Comparison of ENCODE assay signal across 8 cellular contexts in genomic region chr5:177086918-177087706, GRCh38. TPM values are rescaled to one million over a fixed set of nuclear protein-coding genes. Genes with fewer than 3 reads are reported as not detected.
DNase-seq lines count a peak whose midpoint lies in the region; ATAC-seq and TF ChIP-seq lines count a peak whose summit lies in the region.

No MANE protein-coding gene starts in this region.

- H3K36me3 ChIP-seq in BE2C, result no peaks in the 10 kb centered on the region

- H3K4me1 ChIP-seq in BE2C, result no peaks in the 10 kb centered on the region

- peak overlapping the region; percentile 52 for H3K4me3 ChIP-seq in BE2C (ENCODE audit: low read depth, low read length)
- peak overlapping the region; percentile 33 for H3K4me3 ChIP-seq in astrocyte of the cerebellum (ENCODE audit: low read depth, low read length)

- ATAC-seq in HG03460 (IDR thresholded peaks at IDR 0.05; ENCODE audit: unreplicated experiment), result peak; percentile 72

- DNase-seq in BE2C (peak; percentile 66), T follicular helper cell (ENCODE audit: low read depth) (peak; percentile 48), astrocyte of the cerebellum (ENCODE audit: low read depth) (no peak), kidney glomerular epithelial cell (lab: John Stamatoyannopoulos, UW) (peak; percentile 61), mesenteric fat pad (ENCODE audit: low spot score) (no peak)
- DNase-seq in stimulated activated CD4-positive, alpha-beta T cell treated with anti-CD3 and anti-CD28 coated beads, Interleukin-4, amount 100 ng/mL, for 24 hours, result peak; percentile 51

- in situ Hi-C loops in astrocyte of the cerebellum (cut with HindIII; ENCODE audit: low sequenced_read_pairs), result no loop called here

- H3K9me3 ChIP-seq in BE2C, result no peaks in the 10 kb centered on the region

- no peaks in the 10 kb centered on the region for H3K27me3 ChIP-seq in BE2C

- TF ChIP-seq CTCF in BE2C (IDR thresholded peaks at IDR 0.05; ENCODE audit: low read depth, low read length) (peak; percentile 68), astrocyte of the cerebellum (IDR thresholded peaks at IDR 0.05; ENCODE audit: low read depth, low read length, missing control alignments) (peak; percentile 45)

- peak; percentile 27 for TF ChIP-seq POLR2A in GM19193 (IDR thresholded peaks at IDR 0.05; ENCODE audit: extremely low read depth, insufficient read depth, insufficient read length)

RNA-seq across cellular contexts. Expression of gene FGFR4, which starts 0.4 kb away (rescaled TPM):
- 2.7 TPM for polyA plus RNA-seq in BE2C (2012; ENCODE audit: insufficient read depth, insufficient read length, low read depth)
- total RNA-seq in mesenteric fat pad, result 0.42 TPM

RNA-seq across cellular contexts. Expression of gene NSD1, which starts 46.5 kb away (rescaled TPM):
- polyA plus RNA-seq in BE2C (2012; ENCODE audit: insufficient read depth, insufficient read length, low read depth), result 31.0 TPM
- total RNA-seq in mesenteric fat pad, result 74.6 TPM

Comparison
In these comparisons a context has a peak if more than half of its experiments do, and no peak if none do; other contexts are left out.
1. DNase-seq: peak in BE2C (single experiment), T follicular helper cell (single experiment), kidney glomerular epithelial cell (single experiment) and stimulated activated CD4-positive, alpha-beta T cell treated with anti-CD3 and anti-CD28 coated beads, Interleukin-4, amount 100 ng/mL, for 24 hours (single experiment); none in astrocyte of the cerebellum (single experiment) and mesenteric fat pad (single experiment).